1 cellular context compared by ENCODE assay signal in the genomic region with DNA sequence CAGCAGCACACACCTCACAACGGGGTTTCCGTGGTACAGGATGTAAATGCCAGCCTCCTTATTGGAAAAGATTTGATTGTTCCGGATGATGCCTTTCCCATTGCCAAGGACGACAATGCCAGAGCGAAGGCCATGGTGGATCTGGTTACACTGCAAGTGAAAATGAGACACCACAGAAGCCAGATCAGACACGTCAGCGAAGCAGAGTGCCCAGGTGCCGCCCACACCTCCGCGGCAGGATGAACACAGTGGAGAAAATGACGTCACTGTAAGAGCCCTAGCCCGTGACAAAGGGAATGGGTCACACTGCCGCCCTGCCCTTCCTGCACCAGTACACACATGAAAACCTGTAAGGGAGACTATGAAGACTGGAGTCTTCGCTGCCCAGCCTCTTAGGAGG.
TF ChIP-seq lines count a peak whose summit lies in the region.

No MANE protein-coding gene starts in this region.

TF ChIP-seq in HepG2, 621 proteins besides CTCF, POLR2A, EP300 and RAD21:
- TF ChIP-seq, protein P1, sequence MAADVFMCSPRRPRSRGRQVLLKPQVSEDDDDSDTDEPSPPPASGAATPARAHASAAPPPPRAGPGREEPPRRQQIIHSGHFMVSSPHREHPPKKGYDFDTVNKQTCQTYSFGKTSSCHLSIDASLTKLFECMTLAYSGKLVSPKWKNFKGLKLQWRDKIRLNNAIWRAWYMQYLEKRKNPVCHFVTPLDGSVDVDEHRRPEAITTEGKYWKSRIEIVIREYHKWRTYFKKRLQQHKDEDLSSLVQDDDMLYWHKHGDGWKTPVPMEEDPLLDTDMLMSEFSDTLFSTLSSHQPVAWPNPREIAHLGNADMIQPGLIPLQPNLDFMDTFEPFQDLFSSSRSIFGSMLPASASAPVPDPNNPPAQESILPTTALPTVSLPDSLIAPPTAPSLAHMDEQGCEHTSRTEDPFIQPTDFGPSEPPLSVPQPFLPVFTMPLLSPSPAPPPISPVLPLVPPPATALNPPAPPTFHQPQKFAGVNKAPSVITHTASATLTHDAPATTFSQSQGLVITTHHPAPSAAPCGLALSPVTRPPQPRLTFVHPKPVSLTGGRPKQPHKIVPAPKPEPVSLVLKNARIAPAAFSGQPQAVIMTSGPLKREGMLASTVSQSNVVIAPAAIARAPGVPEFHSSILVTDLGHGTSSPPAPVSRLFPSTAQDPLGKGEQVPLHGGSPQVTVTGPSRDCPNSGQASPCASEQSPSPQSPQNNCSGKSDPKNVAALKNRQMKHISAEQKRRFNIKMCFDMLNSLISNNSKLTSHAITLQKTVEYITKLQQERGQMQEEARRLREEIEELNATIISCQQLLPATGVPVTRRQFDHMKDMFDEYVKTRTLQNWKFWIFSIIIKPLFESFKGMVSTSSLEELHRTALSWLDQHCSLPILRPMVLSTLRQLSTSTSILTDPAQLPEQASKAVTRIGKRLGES (CRISPR knock-in tag; IDR thresholded peaks at IDR 0.05; ENCODE audit: borderline replicate concordance), result no peak
- TF ChIP-seq RARA (CRISPR knock-in tag; IDR thresholded peaks at IDR 0.05) (no peak), RXRA (CRISPR knock-in tag; IDR thresholded peaks at IDR 0.05) (no peak)
- TF ChIP-seq, protein P2, sequence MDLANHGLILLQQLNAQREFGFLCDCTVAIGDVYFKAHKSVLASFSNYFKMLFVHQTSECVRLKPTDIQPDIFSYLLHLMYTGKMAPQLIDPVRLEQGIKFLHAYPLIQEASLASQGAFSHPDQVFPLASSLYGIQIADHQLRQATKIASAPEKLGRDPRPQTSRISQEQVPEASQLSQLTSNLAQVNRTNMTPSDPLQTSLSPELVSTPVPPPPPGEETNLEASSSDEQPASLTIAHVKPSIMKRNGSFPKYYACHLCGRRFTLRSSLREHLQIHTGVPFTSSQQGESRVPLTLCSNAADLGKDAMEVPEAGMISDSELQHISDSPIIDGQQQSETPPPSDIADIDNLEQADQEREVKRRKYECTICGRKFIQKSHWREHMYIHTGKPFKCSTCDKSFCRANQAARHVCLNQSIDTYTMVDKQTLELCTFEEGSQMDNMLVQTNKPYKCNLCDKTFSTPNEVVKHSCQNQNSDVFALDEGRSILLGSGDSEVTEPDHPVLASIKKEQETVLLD (CRISPR knock-in tag; IDR thresholded peaks at IDR 0.05; ENCODE audit: low read depth), result no peak
- TF ChIP-seq, protein P3, sequence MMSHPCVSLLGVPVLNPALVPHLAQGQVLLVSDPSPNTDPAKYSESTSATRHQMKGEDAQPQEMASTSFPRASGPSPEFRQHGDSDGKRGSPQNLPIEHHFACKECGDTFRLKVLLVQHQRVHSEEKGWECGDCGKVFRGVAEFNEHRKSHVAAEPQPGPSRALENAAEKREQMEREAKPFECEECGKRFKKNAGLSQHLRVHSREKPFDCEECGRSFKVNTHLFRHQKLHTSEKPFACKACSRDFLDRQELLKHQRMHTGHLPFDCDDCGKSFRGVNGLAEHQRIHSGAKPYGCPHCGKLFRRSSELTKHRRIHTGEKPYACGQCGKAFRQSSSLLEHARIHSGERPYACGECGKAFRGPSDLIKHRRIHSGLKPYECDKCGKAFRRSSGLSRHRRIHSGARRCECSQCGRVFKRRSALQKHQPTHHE (CRISPR knock-in tag; IDR thresholded peaks at IDR 0.05; ENCODE audit: borderline replicate concordance), result no peak
